12 cellular contexts compared by ENCODE assay signal in genomic region chr11:104916442-104916841, GRCh38. TPM values are rescaled to one million over a fixed set of nuclear protein-coding genes. Genes with fewer than 3 reads are reported as not detected.
A peak's percentile ranks its signal among the peaks of the same experiment; 100 is the strongest.
DNase-seq lines count a peak whose midpoint lies in the region; ATAC-seq, FAIRE-seq and TF ChIP-seq lines count a peak whose summit lies in the region.
"Had no signal": no experiment of that assay in that cellular context is flagged by ENCODE, and none has a peak within 500 bp of the region (broad histone marks: within the 10 kb centered on the region; RNA-seq: fewer than 3 reads in every experiment).

No MANE protein-coding gene starts in this region.

- POLR2A ChIA-PET in endothelial cell of umbilical vein (lab: Charles Lee): no interaction called here

- dilution Hi-C loops in endothelial cell of umbilical vein (cut with MboI; ENCODE audit: extremely low pct_ligation_motif_present, low sequenced_read_pairs): no loop called here

- H3K4me2 ChIP-seq in endothelial cell of umbilical vein (ENCODE audit: insufficient read depth, low read length): peak overlapping the region; percentile 97

- peaks cover 27% of the 10 kb centered on the region for H3K4me1 Mint-ChIP-seq in T-helper 1 cell treated with Interleukin-12 subunit alpha and Interleukin-12 subunit beta and Interleukin-4 antibody, amounts not matched to agents 30 μg/mL and 1 μg/mL, for 36 hours (ENCODE audit: low read depth)

- DNase-seq in ELR (ENCODE audit: low read depth) (peak; percentile 48), endothelial cell of umbilical vein (ENCODE audit: low read depth, low spot score) (peak; percentile 79), sigmoid colon (no peak), NCI-H524 treated with DMSO at 0.1 percent for 48 hours (lab: John Stamatoyannopoulos, UW) (no peak), NOMO-1 treated with dmso at 0.1 percent for 144 hours (lab: John Stamatoyannopoulos, UW; ENCODE audit: unreplicated experiment) (no peak)
- DNase-seq: activated effector memory CD4-positive, alpha-beta T cell treated with anti-CD3 and anti-CD28 coated beads, Interleukin-2, amount 50 U/mL, for 16 hours; NCI-H1105; NCI-H510A treated with DMSO at 0.1 percent for 48 hours had no signal

- H3K27me3 ChIP-seq in endothelial cell of umbilical vein (ENCODE audit: control insufficient read depth in 2 of 2, insufficient read depth in 2 of 2, low read length in 2 of 2): no peaks in the 10 kb centered on the region
- H3K27me3 ChIP-seq in sigmoid colon: no peaks in the 10 kb centered on the region
- H3K27me3 ChIP-seq: suprapubic skin had no signal

- no peaks in the 10 kb centered on the region for H3K9me1 ChIP-seq in endothelial cell of umbilical vein (replicated peaks; ENCODE audit: control insufficient read depth, extremely low read depth, insufficient read depth, low read length)

- no TSS peak for BruUV-seq in endothelial cell of umbilical vein (replicated peaks; lab: Mats Ljungman, UMichigan)

- no peaks in the 10 kb centered on the region for H3K79me2 ChIP-seq in endothelial cell of umbilical vein (ENCODE audit: control insufficient read depth, insufficient read depth, low read length)

- no peak for FAIRE-seq in endothelial cell of umbilical vein (lab: Jason Lieb, UNC)

- TF ChIP-seq EP300 in sigmoid colon (IDR thresholded peaks at IDR 0.05): no peak

- CTCF ChIA-PET in endothelial cell of umbilical vein (lab: Charles Lee): interaction anchor here (0.8 to 2.8 kb wide), 4 partner anchors 9 to 307 kb away, joined by 3 to 9 read pairs (median 4); partner anchors contain the start of gene CASP12

- TF ChIP-seq POLR2A in endothelial cell of umbilical vein (IDR thresholded peaks at IDR 0.05; ENCODE audit: low read depth, low read length) (no peak), sigmoid colon (IDR thresholded peaks at IDR 0.05) (no peak)

- H3K9me3 Mint-ChIP-seq in T-helper 1 cell treated with Interleukin-12 subunit alpha and Interleukin-12 subunit beta and Interleukin-4 antibody, amounts not matched to agents 30 μg/mL and 1 μg/mL, for 36 hours: no peaks in the 10 kb centered on the region

- peak overlapping the region; percentile 67 for H2AFZ ChIP-seq in endothelial cell of umbilical vein (ENCODE audit: low read depth, low read length)

- H3K36me3 Mint-ChIP-seq in T-helper 1 cell treated with Interleukin-12 subunit alpha and Interleukin-12 subunit beta and Interleukin-4 antibody, amounts not matched to agents 30 μg/mL and 1 μg/mL, for 36 hours (ENCODE audit: low read depth): no peaks in the 10 kb centered on the region

- no peak for ATAC-seq in SK-N-SH treated with all-trans-retinoic acid at 6 μM for 48 hours

- intact Hi-C loops in endothelial cell of umbilical vein (cut with micrococcal nuclease) (loop anchor here (5.0 kb wide), 1 partner anchor 1289 kb away; no protein-coding TSS in a partner anchor), sigmoid colon (cut with DNase I) (no loop called here)

- no peak for TF ChIP-seq CTCF in endothelial cell of umbilical vein (IDR thresholded peaks at IDR 0.05; ENCODE audit: extremely low read depth in 1 of 2, insufficient read depth in 1 of 2, low read depth in 1 of 2, low read length in 2 of 2)
- no peak for TF ChIP-seq CTCF in sigmoid colon (IDR thresholded peaks at IDR 0.05)

- H3K9me3 ChIP-seq in endothelial cell of umbilical vein (replicated peaks; ENCODE audit: control insufficient read depth, insufficient read depth, low read length) (no peaks in the 10 kb centered on the region), sigmoid colon (no peaks in the 10 kb centered on the region)
- H3K9me3 ChIP-seq: suprapubic skin had no signal

- H3K4me1 ChIP-seq in endothelial cell of umbilical vein (ENCODE audit: control insufficient read depth, extremely low read depth, insufficient read depth, low read length) (peaks cover 25% of the 10 kb centered on the region), sigmoid colon (peaks cover 0 to 26% (median 15%) of the 10 kb centered on the region in 4 donors)

- no peaks in the 10 kb centered on the region for H4K20me1 ChIP-seq in endothelial cell of umbilical vein (replicated peaks; ENCODE audit: control insufficient read depth, extremely low read depth, insufficient read depth, low read length)

- H3K27ac ChIP-seq in endothelial cell of umbilical vein (ENCODE audit: insufficient read depth, low read depth, low read length): peak overlapping the region; percentile 65
- H3K27ac ChIP-seq in sigmoid colon: peak overlapping the region; percentile 16 to 74 (median 57)

- H3K9ac ChIP-seq in endothelial cell of umbilical vein (replicated peaks; ENCODE audit: extremely low read depth, insufficient read depth, low read length): peak overlapping the region; percentile 87

- peak overlapping the region; percentile 52 for H3K27ac Mint-ChIP-seq in T-helper 1 cell treated with Interleukin-12 subunit alpha and Interleukin-12 subunit beta and Interleukin-4 antibody, amounts not matched to agents 30 μg/mL and 1 μg/mL, for 36 hours

- no peaks in the 10 kb centered on the region for H3K27me3 Mint-ChIP-seq in T-helper 1 cell treated with Interleukin-12 subunit alpha and Interleukin-12 subunit beta and Interleukin-4 antibody, amounts not matched to agents 30 μg/mL and 1 μg/mL, for 36 hours (ENCODE audit: low read depth)

- H3K36me3 ChIP-seq in endothelial cell of umbilical vein (ENCODE audit: control insufficient read depth in 2 of 2, extremely low read depth in 1 of 2, insufficient read depth in 2 of 2, low read length in 2 of 2) (no peaks in the 10 kb centered on the region), sigmoid colon (no peaks in the 10 kb centered on the region)
- H3K36me3 ChIP-seq: suprapubic skin had no signal

- H3K4me3 Mint-ChIP-seq in T-helper 1 cell treated with Interleukin-12 subunit alpha and Interleukin-12 subunit beta and Interleukin-4 antibody, amounts not matched to agents 30 μg/mL and 1 μg/mL, for 36 hours: peak overlapping the region; percentile 72

- H3K4me3 ChIP-seq in endothelial cell of umbilical vein (replicated peaks in 1 of 3; ENCODE audit: insufficient read depth in 1 of 3, low read depth in 1 of 3, low read length in 3 of 3) (peak overlapping the region in 2 of 3 experiments; percentile 55 to 81), sigmoid colon (peak overlapping the region in 2 of 4 donors; percentile 46 to 47)

TF ChIP-seq in endothelial cell of umbilical vein, 7 proteins besides CTCF, POLR2A, EP300 and RAD21:
- TF ChIP-seq MAX (IDR thresholded peaks at IDR 0.05; ENCODE audit: insufficient read depth, insufficient read length) (no peak), GATA2 (IDR thresholded peaks at IDR 0.05; ENCODE audit: insufficient read depth, insufficient read length, low read depth, low read length) (no peak), MYC (IDR thresholded peaks at IDR 0.05; ENCODE audit: low read depth, low read length) (no peak), POLR2AphosphoS5 (IDR thresholded peaks at IDR 0.05; ENCODE audit: insufficient read depth, low read depth, low read length) (no peak), JUN (IDR thresholded peaks at IDR 0.05; ENCODE audit: borderline replicate concordance, insufficient read depth, insufficient read length, low read depth) (peak; percentile 41), EZH2 (IDR thresholded peaks at IDR 0.05; ENCODE audit: borderline replicate concordance, low read depth, low read length, severe bottlenecking) (no peak), FOS (IDR thresholded peaks at IDR 0.05; ENCODE audit: borderline replicate concordance, insufficient read depth, low read length) (peak; percentile 8)

TF ChIP-seq in SK-N-SH treated with all-trans-retinoic acid at 6 μM for 48 hours, 23 proteins besides CTCF, POLR2A, EP300 and RAD21 (continues in another document):
- TF ChIP-seq ZNF70 (CRISPR knock-in tag; IDR thresholded peaks at IDR 0.05) (no peak), ARNTL (CRISPR knock-in tag; IDR thresholded peaks at IDR 0.05; ENCODE audit: borderline replicate concordance, low read depth) (no peak)

RNA-seq across cellular contexts. Expression of gene CASP12, which starts 18.2 kb away (rescaled TPM):
- total RNA-seq in endothelial cell of umbilical vein (2.6 and 3.9 TPM in 2 replicates), sigmoid colon (1 to 10 TPM in 3 of 4 donors, under 1 TPM in 1; 0.71 to 9.4 (median 2.6) TPM)
- polyA plus RNA-seq in endothelial cell of umbilical vein (1.4 and 1.5 TPM in 2 replicates), sigmoid colon (1 to 10 TPM in 1 of 3 donors, under 1 TPM in 1, not detected in 1; 0.22 to 3.0 TPM)
- 1.5 TPM in 2 replicates for polyA plus RNA-seq in endothelial cell of umbilical vein (2011; cell fraction: cytosol; rRNA removed)
- polyA plus RNA-seq in endothelial cell of umbilical vein (2011; cell fraction: nucleus; rRNA removed): 6.5 and 8.2 TPM in 2 replicates
- 2.0 and 3.4 TPM in 2 replicates for polyA plus RNA-seq in endothelial cell of umbilical vein (2012)
- polyA minus RNA-seq in endothelial cell of umbilical vein: 2.0 and 4.5 TPM in 2 replicates
- polyA minus RNA-seq in endothelial cell of umbilical vein (2011; cell fraction: cytosol; rRNA and poly(A)+ RNA removed): not detected
- 7.9 and 10.2 TPM in 2 replicates for polyA minus RNA-seq in endothelial cell of umbilical vein (2011; cell fraction: nucleus; rRNA and poly(A)+ RNA removed)
- total RNA-seq: HT1080, suprapubic skin had no signal

RNA-seq across cellular contexts. Expression of gene CASP4, which starts 51.9 kb away (rescaled TPM):
- total RNA-seq in endothelial cell of umbilical vein (77.4 and 83.1 TPM in 2 replicates), sigmoid colon (10 to 100 TPM; 45.3 to 64.6 (median 55.5) TPM)
- polyA plus RNA-seq in endothelial cell of umbilical vein (85.4 and 89.1 TPM in 2 replicates), sigmoid colon (10 to 100 TPM; 20.8 to 51.8 (median 34.8) TPM)
- polyA plus RNA-seq in endothelial cell of umbilical vein (2011; cell fraction: cytosol; rRNA removed): 120 and 122 TPM in 2 replicates
- 81.4 and 150 TPM in 2 replicates for polyA plus RNA-seq in endothelial cell of umbilical vein (2011; cell fraction: nucleus; rRNA removed)
- polyA plus RNA-seq in endothelial cell of umbilical vein (2012): 116 and 155 TPM in 2 replicates
- polyA minus RNA-seq in endothelial cell of umbilical vein: 74.2 and 79.6 TPM in 2 replicates
- 25.9 TPM for polyA minus RNA-seq in endothelial cell of umbilical vein (2011; cell fraction: cytosol; rRNA and poly(A)+ RNA removed)
- 46.5 and 57.4 TPM in 2 replicates for polyA minus RNA-seq in endothelial cell of umbilical vein (2011; cell fraction: nucleus; rRNA and poly(A)+ RNA removed)

Comparison
In these comparisons a context has a peak if more than half of its experiments do, and no peak if none do; other contexts are left out.
1. DNase-seq: peak in ELR (single experiment) and endothelial cell of umbilical vein (single experiment); none in sigmoid colon (single experiment), NCI-H524 treated with DMSO at 0.1 percent for 48 hours (single experiment) and NOMO-1 treated with dmso at 0.1 percent for 144 hours (single experiment).